Comparison of ENCODE assay signal across 1 cellular context in the genomic region with DNA sequence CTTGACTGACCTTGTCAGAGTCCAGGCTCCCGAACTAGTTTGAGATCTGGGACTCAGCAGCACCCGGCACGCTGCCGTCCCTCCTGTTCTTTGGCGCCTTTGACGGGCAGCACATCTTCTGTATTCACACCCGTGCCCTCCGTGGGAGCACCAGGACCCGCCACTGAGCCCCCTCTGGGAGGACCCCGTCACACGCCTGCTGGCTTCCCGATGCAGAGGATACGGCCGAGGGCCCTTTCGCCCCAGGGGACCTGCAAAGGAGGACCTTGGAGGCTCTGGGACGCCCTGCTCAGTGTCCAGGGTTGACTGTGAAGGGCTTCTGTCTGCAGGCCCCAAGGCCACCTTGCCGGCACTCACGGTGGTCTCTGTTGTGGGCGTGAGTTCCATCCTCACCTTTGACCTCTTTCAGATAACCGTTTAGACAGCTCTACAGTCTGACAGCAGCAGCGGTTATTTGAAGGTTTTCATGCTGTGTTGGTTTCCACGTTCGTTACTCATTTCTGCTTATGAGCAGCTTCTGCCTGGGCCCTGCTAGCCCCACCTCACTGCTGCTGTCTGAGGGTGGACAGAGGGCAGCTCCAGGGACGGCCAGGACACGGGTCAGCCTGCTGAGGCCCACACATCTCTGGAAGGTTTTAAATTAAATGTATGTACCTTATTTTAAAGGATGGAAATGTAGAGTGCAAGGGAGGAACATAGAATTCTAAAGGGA.
TF ChIP-seq lines count a peak whose summit lies in the region.

No MANE protein-coding gene starts in this region.

TF ChIP-seq in H1, 55 proteins besides CTCF, POLR2A, EP300 and RAD21 (continued from another document):
- TF ChIP-seq EGR1 (IDR thresholded peaks at IDR 0.05; ENCODE audit: borderline replicate concordance, low read depth, low read length) (no peak), KDM1A (IDR thresholded peaks at IDR 0.05; ENCODE audit: borderline replicate concordance, low read length) (no peak), TBP (IDR thresholded peaks at IDR 0.05; ENCODE audit: low read depth, low read length) (no peak)
